In genomic region chr19:52922841-52923781, GRCh38 we compare ENCODE assay signal across 9 cellular contexts. TPM values are rescaled to one million over a fixed set of nuclear protein-coding genes. Genes with fewer than 3 reads are reported as not detected.
DNase-seq lines count a peak whose midpoint lies in the region; ATAC-seq, FAIRE-seq and TF ChIP-seq lines count a peak whose summit lies in the region.
"Had no signal": no experiment of that assay in that cellular context is flagged by ENCODE, and none has a peak within 500 bp of the region (broad histone marks: within the 10 kb centered on the region; RNA-seq: fewer than 3 reads in every experiment).

Gene ZNF888, minus strand, starts transcription at chr19:52923428. Its CDS starts 5,555 bp downstream, at chr19:52917873.

- BruUV-seq in endothelial cell of umbilical vein (replicated peaks; lab: Mats Ljungman, UMichigan), result TSS peak; percentile 86

- H3K9me3 ChIP-seq in endothelial cell of umbilical vein (replicated peaks; ENCODE audit: control insufficient read depth, insufficient read depth, low read length), result no peaks in the 10 kb centered on the region

- peak; percentile 19 for DNase-seq in BJ (ENCODE audit: low read depth)
- DNase-seq in GM19240 (ENCODE audit: insufficient read length, low spot score), result peak; percentile 82
- peak; percentile 75 for DNase-seq in NOMO-1 treated with dmso at 0.1 percent for 144 hours (lab: John Stamatoyannopoulos, UW; ENCODE audit: unreplicated experiment)
- peak; percentile 80 for DNase-seq in activated T-cell treated with anti-CD3 and anti-CD28 coated beads for 1 hour (ENCODE audit: low read depth)
- peak; percentile 86 for DNase-seq in endothelial cell of umbilical vein (ENCODE audit: low read depth, low spot score)
- DNase-seq in middle frontal gyrus (ENCODE audit: extremely low spot score, low spot score), result peak; percentile 15
- peak; percentile 69 to 74 for DNase-seq in stimulated activated CD8-positive, alpha-beta memory T cell treated with anti-CD3 and anti-CD28 coated beads, Interleukin-2, amount 100 ng/mL, for 1 hour (ENCODE audit: low read depth in 2 of 2)

- H4K20me1 ChIP-seq in endothelial cell of umbilical vein (replicated peaks; ENCODE audit: control insufficient read depth, extremely low read depth, insufficient read depth, low read length), result no peaks in the 10 kb centered on the region

- CTCF ChIA-PET in BJ (lab: Yijun Ruan, JAX), result interaction anchor here (1.0 kb wide), 1 partner anchor 272 kb away, joined by 3 read pairs; no protein-coding TSS in a partner anchor
- CTCF ChIA-PET in endothelial cell of umbilical vein (lab: Charles Lee), result no interaction called here

- peak; percentile 82 for ATAC-seq in HG03457 (IDR thresholded peaks at IDR 0.05; ENCODE audit: unreplicated experiment)

- H3K4me1 ChIP-seq in endothelial cell of umbilical vein (ENCODE audit: control insufficient read depth, extremely low read depth, insufficient read depth, low read length), result no peaks in the 10 kb centered on the region

- peak; percentile 90 for FAIRE-seq in endothelial cell of umbilical vein (lab: Jason Lieb, UNC)

- no peaks in the 10 kb centered on the region; the same call in 1 of the 2 replicates for H3K36me3 ChIP-seq in BJ (ENCODE audit: control insufficient read depth, insufficient read depth, low read length)
- no peaks in the 10 kb centered on the region for H3K36me3 ChIP-seq in endothelial cell of umbilical vein (ENCODE audit: control insufficient read depth in 2 of 2, extremely low read depth in 1 of 2, insufficient read depth in 2 of 2, low read length in 2 of 2)

- intact Hi-C loops in endothelial cell of umbilical vein (cut with micrococcal nuclease), result loop anchor here (1.0 to 10.0 kb wide), 5 partner anchors 19 to 102 kb away; partner anchors contain the start of genes ZNF28, ZNF320, ZNF468 and ZNF816

- H3K79me2 ChIP-seq in endothelial cell of umbilical vein (ENCODE audit: control insufficient read depth, insufficient read depth, low read length), result no peaks in the 10 kb centered on the region

- H3K4me3 ChIP-seq in BJ (ENCODE audit: low read depth, low read length), result peak within 1 kb of the TSS; percentile 60
- peak within 1 kb of the TSS; percentile 46 to 81 (median 51) for H3K4me3 ChIP-seq in endothelial cell of umbilical vein (replicated peaks in 1 of 3; ENCODE audit: insufficient read depth in 1 of 3, low read depth in 1 of 3, low read length in 3 of 3)

- POLR2A ChIA-PET in BJ (lab: Charles Lee) (no interaction called here), endothelial cell of umbilical vein (lab: Charles Lee) (no interaction called here)

- TF ChIP-seq CTCF in BJ (IDR thresholded peaks at IDR 0.05; ENCODE audit: insufficient read depth, low read depth, low read length), result no peak
- no peak for TF ChIP-seq CTCF in endothelial cell of umbilical vein (IDR thresholded peaks at IDR 0.05; ENCODE audit: extremely low read depth in 1 of 2, insufficient read depth in 1 of 2, low read depth in 1 of 2, low read length in 2 of 2)

- peak within 1 kb of the TSS; percentile 98 for H2AFZ ChIP-seq in endothelial cell of umbilical vein (ENCODE audit: low read depth, low read length)

- H3K9me1 ChIP-seq in endothelial cell of umbilical vein (replicated peaks; ENCODE audit: control insufficient read depth, extremely low read depth, insufficient read depth, low read length), result no peaks in the 10 kb centered on the region

- peak within 1 kb of the TSS; percentile 65 for H3K27ac ChIP-seq in endothelial cell of umbilical vein (ENCODE audit: insufficient read depth, low read depth, low read length)

- TF ChIP-seq POLR2A in endothelial cell of umbilical vein (IDR thresholded peaks at IDR 0.05; ENCODE audit: low read depth, low read length), result peak; percentile 77

- H3K4me2 ChIP-seq in endothelial cell of umbilical vein (ENCODE audit: insufficient read depth, low read length), result peak within 1 kb of the TSS; percentile 74

- H3K9ac ChIP-seq in endothelial cell of umbilical vein (replicated peaks; ENCODE audit: extremely low read depth, insufficient read depth, low read length), result peak within 1 kb of the TSS; percentile 90

- dilution Hi-C loops in endothelial cell of umbilical vein (cut with MboI; ENCODE audit: extremely low pct_ligation_motif_present, low sequenced_read_pairs), result no loop called here

- H3K27me3 ChIP-seq in BJ (ENCODE audit: control insufficient read depth, insufficient read depth, low read length), result no peaks in the 10 kb centered on the region
- no peaks in the 10 kb centered on the region for H3K27me3 ChIP-seq in endothelial cell of umbilical vein (ENCODE audit: control insufficient read depth in 2 of 2, insufficient read depth in 2 of 2, low read length in 2 of 2)

TF ChIP-seq in endothelial cell of umbilical vein, 7 proteins besides CTCF, POLR2A, EP300 and RAD21:
- TF ChIP-seq POLR2AphosphoS5 (IDR thresholded peaks at IDR 0.05; ENCODE audit: insufficient read depth, low read depth, low read length), result peak; percentile 77
- TF ChIP-seq MYC (IDR thresholded peaks at IDR 0.05; ENCODE audit: low read depth, low read length), result no peak

RNA-seq across cellular contexts. Expression of gene ZNF888, which starts in this region (rescaled TPM):
- polyA plus RNA-seq in BJ (2011; rRNA removed) (1.1 and 1.9 TPM in 2 replicates), endothelial cell of umbilical vein (0.56 and 0.72 TPM in 2 replicates)
- polyA minus RNA-seq in BJ (2011; rRNA and poly(A)+ RNA removed), result 2.2 and 3.4 TPM in 2 replicates
- 2.9 and 3.9 TPM in 2 replicates for total RNA-seq in endothelial cell of umbilical vein
- 0.76 and 0.80 TPM in 2 replicates for polyA plus RNA-seq in endothelial cell of umbilical vein (2011; cell fraction: cytosol; rRNA removed)
- 2.3 and 3.1 TPM in 2 replicates for polyA plus RNA-seq in endothelial cell of umbilical vein (2011; cell fraction: nucleus; rRNA removed)
- 1.3 and 1.4 TPM in 2 replicates for polyA plus RNA-seq in endothelial cell of umbilical vein (2012)
- polyA minus RNA-seq in endothelial cell of umbilical vein, result 2.2 and 3.6 TPM in 2 replicates
- polyA minus RNA-seq in endothelial cell of umbilical vein (2011; cell fraction: cytosol; rRNA and poly(A)+ RNA removed), result 3.6 TPM
- 2.3 and 3.8 TPM in 2 replicates for polyA minus RNA-seq in endothelial cell of umbilical vein (2011; cell fraction: nucleus; rRNA and poly(A)+ RNA removed)
- total RNA-seq: HT1080 had no signal

Comparison
In these comparisons a context has a peak if more than half of its experiments do, and no peak if none do; other contexts are left out.
1. Peak in every context shown above with its lines: DNase-seq, ATAC-seq, H3K4me3 ChIP-seq and H3K27ac ChIP-seq.
2. DNase-seq: peak in every context shown above with its lines; median percentile 86 in endothelial cell of umbilical vein; 82 in GM19240; 80 in activated T-cell treated with anti-CD3 and anti-CD28 coated beads for 1 hour; 75 in NOMO-1 treated with dmso at 0.1 percent for 144 hours; 72 in stimulated activated CD8-positive, alpha-beta memory T cell treated with anti-CD3 and anti-CD28 coated beads, Interleukin-2, amount 100 ng/mL, for 1 hour; 19 in BJ; 15 in middle frontal gyrus.